ENCODE assay signal across 33 cellular contexts in the genomic region with DNA sequence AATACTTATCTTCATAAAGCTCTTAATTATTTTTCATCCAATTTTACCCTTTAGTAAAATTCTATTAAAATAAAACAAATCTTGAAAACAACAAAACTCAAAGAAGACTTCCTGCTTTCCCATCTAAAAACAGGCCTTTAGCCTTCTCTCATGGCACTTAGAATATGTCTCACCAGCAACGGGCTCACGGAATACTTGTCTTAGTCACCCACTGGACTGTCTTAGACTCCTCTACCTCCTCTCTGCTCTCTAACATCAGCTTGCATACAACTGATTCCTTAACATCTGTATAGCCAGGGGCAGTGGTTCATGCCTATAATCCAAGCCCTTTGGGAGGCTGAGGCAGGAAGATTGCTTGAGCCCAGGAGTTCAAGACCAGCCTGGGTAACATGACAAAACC. TPM values are rescaled to one million over a fixed set of nuclear protein-coding genes. Genes with fewer than 3 reads are reported as not detected.
"Had no signal": no experiment of that assay in that cellular context is flagged by ENCODE, and none has a peak within 500 bp of the region (broad histone marks: within the 10 kb centered on the region; RNA-seq: fewer than 3 reads in every experiment).

No MANE protein-coding gene starts in this region.

- H3K9me3 ChIP-seq: adrenal gland, heart right ventricle, left ventricle myocardium inferior, neutrophil, stomach, transverse colon had no signal

- H3K27ac Mint-ChIP-seq: activated CD4-positive, alpha-beta memory T cell treated with anti-CD3 and anti-CD28 coated beads for 36 hours; activated CD4-positive, alpha-beta T cell treated with anti-CD3 and anti-CD28 coated beads, Interleukin-2, amount 10 ng/mL, durations not matched to agents 24 days and 14 days; activated naive CD4-positive, alpha-beta T cell treated with anti-CD3 and anti-CD28 coated beads for 36 hours; activated naive CD8-positive, alpha-beta T cell treated with anti-CD3 and anti-CD28 coated beads for 36 hours; activated T-helper 1 cell treated with anti-CD3 and anti-CD28 coated beads, Interleukin-12 subunit alpha, Interleukin-12 subunit beta, Interleukin-2, Interleukin-4 antibody, amounts not matched to agents 30 ng/mL and 10 ng/mL and 1 ng/mL, durations not matched to agents 14 hours and 24 hours and 36 hours; naive B cell; nephron progenitor cell; stimulated activated memory B cell treated with anti-CD40 and anti-IgM and Interleukin-4, amounts not matched to agents 10 μg/mL and 1 μg/mL and 100 μg/mL, for 72 hours had no signal

- ATAC-seq: heart right ventricle; sciatic nerve; stimulated activated memory B cell treated with anti-CD40 and anti-IgM and Interleukin-4, amounts not matched to agents 10 μg/mL and 1 μg/mL and 100 μg/mL, for 72 hours had no signal

- H3K9me3 Mint-ChIP-seq: activated CD4-positive, alpha-beta memory T cell treated with anti-CD3 and anti-CD28 coated beads for 36 hours; activated CD4-positive, alpha-beta T cell treated with anti-CD3 and anti-CD28 coated beads, Interleukin-2, amount 10 ng/mL, durations not matched to agents 24 days and 14 days; activated naive CD4-positive, alpha-beta T cell treated with anti-CD3 and anti-CD28 coated beads for 36 hours; activated naive CD8-positive, alpha-beta T cell treated with anti-CD3 and anti-CD28 coated beads for 36 hours; activated T-helper 1 cell treated with anti-CD3 and anti-CD28 coated beads, Interleukin-12 subunit alpha, Interleukin-12 subunit beta, Interleukin-2, Interleukin-4 antibody, amounts not matched to agents 30 ng/mL and 10 ng/mL and 1 ng/mL, durations not matched to agents 14 hours and 24 hours and 36 hours; central memory CD8-positive, alpha-beta T cell; naive B cell; nephron progenitor cell; stimulated activated memory B cell treated with anti-CD40 and anti-IgM and Interleukin-4, amounts not matched to agents 10 μg/mL and 1 μg/mL and 100 μg/mL, for 72 hours had no signal

- H3K4me3 Mint-ChIP-seq: activated CD4-positive, alpha-beta memory T cell treated with anti-CD3 and anti-CD28 coated beads for 36 hours; activated CD4-positive, alpha-beta T cell treated with anti-CD3 and anti-CD28 coated beads, Interleukin-2, amount 10 ng/mL, durations not matched to agents 24 days and 14 days; activated naive CD4-positive, alpha-beta T cell treated with anti-CD3 and anti-CD28 coated beads for 36 hours; activated naive CD8-positive, alpha-beta T cell treated with anti-CD3 and anti-CD28 coated beads for 36 hours; activated T-helper 1 cell treated with anti-CD3 and anti-CD28 coated beads, Interleukin-12 subunit alpha, Interleukin-12 subunit beta, Interleukin-2, Interleukin-4 antibody, amounts not matched to agents 30 ng/mL and 10 ng/mL and 1 ng/mL, durations not matched to agents 14 hours and 24 hours and 36 hours; central memory CD8-positive, alpha-beta T cell; naive B cell; nephron progenitor cell; stimulated activated memory B cell treated with anti-CD40 and anti-IgM and Interleukin-4, amounts not matched to agents 10 μg/mL and 1 μg/mL and 100 μg/mL, for 72 hours had no signal

- H3K4me3 ChIP-seq: adrenal gland, heart right ventricle, left ventricle myocardium inferior, lung, stomach, transverse colon had no signal

- H3K27ac ChIP-seq: adrenal gland, heart right ventricle, left ventricle myocardium inferior, neutrophil, stomach, transverse colon had no signal

- H3K27me3 ChIP-seq: adrenal gland, heart right ventricle, neutrophil, stomach, transverse colon had no signal

- DNase-seq: activated CD4-positive, alpha-beta memory T cell treated with anti-CD3 and anti-CD28 coated beads for 36 hours; activated CD4-positive, alpha-beta T cell treated with anti-CD3 and anti-CD28 coated beads, Interleukin-2, amount 10 ng/mL, durations not matched to agents 24 days and 14 days; activated CD4-positive, CD25-positive, alpha-beta regulatory T cell treated with anti-CD3 and anti-CD28 coated beads, Interleukin-2, amount 50 U/mL, for 72 hours; activated CD8-positive, alpha-beta memory T cell treated with anti-CD3 and anti-CD28 coated beads, Interleukin-2, amount 50 U/mL, for 4 hours; activated effector memory CD4-positive, alpha-beta T cell treated with anti-CD3 and anti-CD28 coated beads, Interleukin-2, amount 50 U/mL, for 16 hours; activated naive CD4-positive, alpha-beta T cell treated with anti-CD3 and anti-CD28 coated beads for 36 hours; activated naive CD8-positive, alpha-beta T cell treated with anti-CD3 and anti-CD28 coated beads for 36 hours; activated T-cell treated with anti-CD3 and anti-CD28 coated beads, Interleukin-2, amount 50 U/mL, for 1 hour; adrenal gland; effector memory CD4-positive, alpha-beta T cell; foreskin fibroblast; heart right ventricle; kidney glomerular epithelial cell; left ventricle myocardium inferior; naive B cell; nephron progenitor cell; small intestine; stimulated activated CD4-positive, alpha-beta T cell treated with anti-CD3 and anti-CD28 coated beads, Interleukin-4, amount 100 ng/mL, for 24 hours; stomach; transverse colon had no signal

- H3K27me3 Mint-ChIP-seq: activated CD4-positive, alpha-beta memory T cell treated with anti-CD3 and anti-CD28 coated beads for 36 hours; activated CD4-positive, alpha-beta T cell treated with anti-CD3 and anti-CD28 coated beads, Interleukin-2, amount 10 ng/mL, durations not matched to agents 24 days and 14 days; activated naive CD8-positive, alpha-beta T cell treated with anti-CD3 and anti-CD28 coated beads for 36 hours; central memory CD8-positive, alpha-beta T cell; naive B cell; stimulated activated memory B cell treated with anti-CD40 and anti-IgM and Interleukin-4, amounts not matched to agents 10 μg/mL and 1 μg/mL and 100 μg/mL, for 72 hours had no signal

- H3K4me1 Mint-ChIP-seq: central memory CD8-positive, alpha-beta T cell; nephron progenitor cell had no signal

RNA-seq across cellular contexts. Expression of a gene that starts 42.2 kb away (rescaled TPM):
- total RNA-seq: activated CD4-positive, alpha-beta memory T cell treated with anti-CD3 and anti-CD28 coated beads for 36 hours; activated CD4-positive, alpha-beta T cell treated with anti-CD3 and anti-CD28 coated beads, Interleukin-2, amount 10 ng/mL, durations not matched to agents 24 days and 14 days; activated CD8-positive, alpha-beta memory T cell treated with anti-CD3 and anti-CD28 coated beads for 36 hours; activated naive CD4-positive, alpha-beta T cell treated with anti-CD3 and anti-CD28 coated beads for 36 hours; activated naive CD8-positive, alpha-beta T cell treated with anti-CD3 and anti-CD28 coated beads for 36 hours; activated T-helper 1 cell treated with anti-CD3 and anti-CD28 coated beads, Interleukin-12 subunit alpha, Interleukin-12 subunit beta, Interleukin-2, Interleukin-4 antibody, amounts not matched to agents 30 ng/mL and 10 ng/mL and 1 ng/mL, durations not matched to agents 14 hours and 24 hours and 36 hours; dermis microvascular lymphatic vessel endothelial cell; glomerular endothelial cell; left ventricle myocardium inferior; osteocyte; T-helper 1 cell treated with Interleukin-12 subunit alpha and Interleukin-12 subunit beta and Interleukin-4 antibody, amounts not matched to agents 30 ng/mL and 1 ng/mL, for 36 hours; urinary bladder had no signal

RNA-seq across cellular contexts. Expression of a gene that starts 59.8 kb away (rescaled TPM):
- total RNA-seq: activated CD4-positive, alpha-beta memory T cell treated with anti-CD3 and anti-CD28 coated beads for 36 hours; activated CD4-positive, alpha-beta T cell treated with anti-CD3 and anti-CD28 coated beads, Interleukin-2, amount 10 ng/mL, durations not matched to agents 24 days and 14 days; activated CD8-positive, alpha-beta memory T cell treated with anti-CD3 and anti-CD28 coated beads for 36 hours; activated naive CD4-positive, alpha-beta T cell treated with anti-CD3 and anti-CD28 coated beads for 36 hours; activated naive CD8-positive, alpha-beta T cell treated with anti-CD3 and anti-CD28 coated beads for 36 hours; activated T-helper 1 cell treated with anti-CD3 and anti-CD28 coated beads, Interleukin-12 subunit alpha, Interleukin-12 subunit beta, Interleukin-2, Interleukin-4 antibody, amounts not matched to agents 30 ng/mL and 10 ng/mL and 1 ng/mL, durations not matched to agents 14 hours and 24 hours and 36 hours; astrocyte; dermis microvascular lymphatic vessel endothelial cell; glomerular endothelial cell; osteocyte; T-helper 1 cell treated with Interleukin-12 subunit alpha and Interleukin-12 subunit beta and Interleukin-4 antibody, amounts not matched to agents 30 ng/mL and 1 ng/mL, for 36 hours; urinary bladder had no signal
